ENCODE assay signal across 1 cellular context in genomic region chr15:91915576-91915975, GRCh38.
TF ChIP-seq lines count a peak whose summit lies in the region.

No MANE protein-coding gene starts in this region.

TF ChIP-seq in GM23338, 12 proteins besides CTCF, POLR2A, EP300 and RAD21 (continued from another document):
- TF ChIP-seq ZNF462 (CRISPR knock-in tag; IDR thresholded peaks at IDR 0.05) = no peak
